ENCODE assay signal across 10 cellular contexts in genomic region chr18:60259052-60259681, GRCh38.
DNase-seq lines count a peak whose midpoint lies in the region; ATAC-seq and TF ChIP-seq lines count a peak whose summit lies in the region.
"Had no signal": no experiment of that assay in that cellular context is flagged by ENCODE, and none has a peak within 500 bp of the region (broad histone marks: within the 10 kb centered on the region; RNA-seq: fewer than 3 reads in every experiment).

No MANE protein-coding gene starts in this region.

- H3K4me3 ChIP-seq in thyroid gland (replicated peaks in 1 of 3) = no peak overlapping the region

- H3K27ac ChIP-seq in thyroid gland = no peak overlapping the region

- no peak for TF ChIP-seq POLR2A in thyroid gland (IDR thresholded peaks at IDR 0.05)

- TF ChIP-seq CTCF in thyroid gland (IDR thresholded peaks at IDR 0.05) = no peak

- ATAC-seq in GM21367 (IDR thresholded peaks at IDR 0.05; ENCODE audit: unreplicated experiment) = peak; percentile 78
- peak; percentile 91 for ATAC-seq in HG03378 (IDR thresholded peaks at IDR 0.05; ENCODE audit: unreplicated experiment)
- no peak for ATAC-seq in GM21515 (IDR thresholded peaks at IDR 0.05; ENCODE audit: unreplicated experiment)

- H3K27me3 ChIP-seq in thyroid gland = no peaks in the 10 kb centered on the region

- H3K4me1 ChIP-seq in thyroid gland = no peaks in the 10 kb centered on the region

- 90 to 92% methylated on average over 6 of the region's 6 CpGs for WGBS in thyroid gland, 2 donors

- DNase-seq in SKM-1 (lab: John Stamatoyannopoulos, UW; ENCODE audit: unreplicated experiment) = peak; percentile 19
- DNase-seq in smooth muscle cell of the brain vasculature (ENCODE audit: low read depth, low spot score) = peak; percentile 9
- no peak for DNase-seq in thyroid gland
- DNase-seq in GOT3 (lab: John Stamatoyannopoulos, UW) = no peak
- DNase-seq: activated B cell treated with CpG ODN at 0.5 μM for 24 hours; activated naive CD4-positive, alpha-beta T cell treated with Interleukin-2 at 50 U/mL for 16 hours; GF-D8 had no signal

- H3K36me3 ChIP-seq in thyroid gland = no peaks in the 10 kb centered on the region

- H3K9me3 ChIP-seq in thyroid gland = no peaks in the 10 kb centered on the region

- intact Hi-C loops in thyroid gland (cut with DNase I) = no loop called here

Comparison
In these comparisons a context has a peak if more than half of its experiments do, and no peak if none do; other contexts are left out.
1. DNase-seq: peak in SKM-1 (single experiment) and smooth muscle cell of the brain vasculature (single experiment); none in thyroid gland (0 of 2) and GOT3 (single experiment).